ENCODE assay signal across 23 cellular contexts in the genomic region with DNA sequence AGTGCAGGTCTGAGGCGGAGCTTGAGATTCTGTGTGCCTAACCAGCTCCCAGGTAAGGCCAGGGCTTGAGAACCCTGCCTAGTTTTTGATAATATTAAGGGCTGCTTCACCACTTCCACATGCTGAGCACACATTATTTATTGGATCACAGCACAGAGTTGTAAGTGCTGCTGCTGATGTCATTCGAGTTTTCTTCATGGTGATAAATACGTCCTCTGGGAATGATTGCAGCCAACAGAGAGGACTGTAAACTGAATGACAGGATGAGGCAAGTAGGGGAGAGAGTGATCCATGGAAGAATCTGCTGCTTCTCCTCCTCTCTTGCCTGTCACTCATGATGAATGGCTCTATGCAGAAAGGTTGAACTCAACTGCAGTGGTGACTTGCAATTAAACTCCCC.
DNase-seq lines count a peak whose midpoint lies in the region; ATAC-seq, FAIRE-seq and TF ChIP-seq lines count a peak whose summit lies in the region.
"Had no signal": no experiment of that assay in that cellular context is flagged by ENCODE, and none has a peak within 500 bp of the region (broad histone marks: within the 10 kb centered on the region; RNA-seq: fewer than 3 reads in every experiment).

No MANE protein-coding gene starts in this region.

- DNase-seq in GM12892 (ENCODE audit: insufficient read length) (no peak), NCI-H1417 (lab: John Stamatoyannopoulos, UW) (peak; percentile 35 to 73 (median 61)), NCI-H2227 treated with DMSO at 0.1 percent for 48 hours (lab: John Stamatoyannopoulos, UW) (peak; percentile 28), myocyte (ENCODE audit: low read depth) (peak; percentile 3), COR-L47 (lab: John Stamatoyannopoulos, UW) (no peak)
- DNase-seq: activated B cell treated with CpG ODN at 0.5 μM for 24 hours; activated CD4-positive, alpha-beta T cell treated with anti-CD3 and anti-CD28 coated beads, Interleukin-2, amount 50 U/mL, for 1 hour; activated effector memory CD4-positive, alpha-beta T cell treated with anti-CD3 and anti-CD28 coated beads, Interleukin-2, amount 50 U/mL, for 16 hours; activated T-cell treated with anti-CD3 and anti-CD28 coated beads, Interleukin-2, amount 50 U/mL, for 1 hour; anterior cingulate cortex; gastrocnemius medialis; hippocampal formation; KG1; left cardiac atrium; mucosa of descending colon; NK-92 treated with Interleukin-12 subunit alpha and Interleukin-12 subunit beta, amount 100 ng/mL, for 24 hours; upper lobe of left lung had no signal

- TF ChIP-seq POLR2A in GM12892 (IDR thresholded peaks at IDR 0.05; ENCODE audit: low read depth, low read length), result no peak

- peak; percentile 17 for FAIRE-seq in GM12892 (lab: Jason Lieb, UNC)
- FAIRE-seq: bronchial epithelial cell, H54 had no signal

- ATAC-seq in GM21723 (IDR thresholded peaks at IDR 0.05; ENCODE audit: unreplicated experiment) (no peak), HG03442 (IDR thresholded peaks at IDR 0.05; ENCODE audit: unreplicated experiment) (no peak)
- ATAC-seq: gastrocnemius medialis; left cardiac atrium; mucosa of descending colon; natural killer cell treated with Interleukin-12 subunit alpha and Interleukin-12 subunit beta and Interleukin-15 and Interleukin-18, amount 100 ng/mL, for 72 hours; stimulated activated memory B cell treated with anti-CD40 and anti-IgM and Interleukin-4, amounts not matched to agents 10 μg/mL and 1 μg/mL and 100 μg/mL, for 72 hours had no signal

Comparison
In these comparisons a context has a peak if more than half of its experiments do, and no peak if none do; other contexts are left out.
1. DNase-seq: peak in NCI-H1417 (3 of 3), NCI-H2227 treated with DMSO at 0.1 percent for 48 hours (single experiment) and myocyte (single experiment); none in GM12892 (single experiment) and COR-L47 (single experiment).